In genomic region chr20:47784256-47784598, GRCh38 we compare ENCODE assay signal across 8 cellular contexts. TPM values are rescaled to one million over a fixed set of nuclear protein-coding genes. Genes with fewer than 3 reads are reported as not detected.
DNase-seq lines count a peak whose midpoint lies in the region; ATAC-seq and TF ChIP-seq lines count a peak whose summit lies in the region.

No MANE protein-coding gene starts in this region.

- no peak overlapping the region for H3K14ac ChIP-seq in trophoblast cell (ENCODE audit: low read length)

- H2BK5ac ChIP-seq in trophoblast cell (ENCODE audit: low read depth, low read length, poor library complexity) = no peak overlapping the region

- H3K4me1 ChIP-seq in RWPE2 (ENCODE audit: insufficient read depth, poor library complexity, severe bottlenecking) (peaks cover 18% of the 10 kb centered on the region), trophoblast cell (ENCODE audit: control insufficient read depth in 1 of 2, insufficient read depth in 2 of 2, low read length in 2 of 2) (peaks cover 7 to 10% of the 10 kb centered on the region in 2 experiments)

- H4K8ac ChIP-seq in trophoblast cell (ENCODE audit: low read depth, low read length) = no peak overlapping the region

- no peak overlapping the region for H3K18ac ChIP-seq in trophoblast cell (ENCODE audit: low read length)

- no peak overlapping the region for H3K4ac ChIP-seq in trophoblast cell (ENCODE audit: low read depth, low read length)

- no peak overlapping the region for H4K12ac ChIP-seq in trophoblast cell (ENCODE audit: low read depth, low read length)

- TF ChIP-seq CTCF in RWPE2 (IDR thresholded peaks at IDR 0.05; ENCODE audit: poor library complexity, severe bottlenecking) (no peak), fibroblast of villous mesenchyme (IDR thresholded peaks at IDR 0.05; ENCODE audit: insufficient read depth, low read depth, low read length) (no peak)

- DNase-seq in RWPE2 (ENCODE audit: low spot score) (no peak), fibroblast of villous mesenchyme (ENCODE audit: low read depth) (no peak), trophoblast cell (no peak), superior temporal gyrus (ENCODE audit: extremely low spot score) (no peak), NCI-H524 treated with DMSO at 0.1 percent for 48 hours (lab: John Stamatoyannopoulos, UW) (no peak), activated gamma-delta T cell (lab: John Stamatoyannopoulos, UW) (no peak)
- DNase-seq in activated effector memory CD4-positive, alpha-beta T cell treated with anti-CD3 and anti-CD28 coated beads, Interleukin-2, amount 50 U/mL, for 16 hours = no peak

- peaks cover 2% of the 10 kb centered on the region for H3K79me2 ChIP-seq in trophoblast cell (ENCODE audit: control insufficient read depth, insufficient read depth, low read length, poor library complexity)

- H3K23ac ChIP-seq in trophoblast cell (ENCODE audit: low read length) = no peak overlapping the region

- H3K9ac ChIP-seq in trophoblast cell (ENCODE audit: low read length) = no peak overlapping the region

- H3K36me3 ChIP-seq in RWPE2 (ENCODE audit: low read depth) (peaks cover 45% of the 10 kb centered on the region), trophoblast cell (ENCODE audit: control insufficient read depth in 1 of 2, insufficient read depth in 2 of 2, low read length in 2 of 2) (no peaks in the 10 kb centered on the region)

- no peak overlapping the region for H2AFZ ChIP-seq in trophoblast cell (ENCODE audit: insufficient read depth, low read length, poor library complexity)

- peak overlapping the region; percentile 83 for H3K4me2 ChIP-seq in trophoblast cell (ENCODE audit: low read length)

- H4K91ac ChIP-seq in trophoblast cell (ENCODE audit: low read depth, low read length) = peak overlapping the region; percentile 41

- whole genome bisulfite sequencing in trophoblast cell (ENCODE audit: extremely low coverage, insufficient coverage, insufficient read length) = no CpG with 5 or more reads among the region's 8 CpGs

- no peak overlapping the region for H2BK12ac ChIP-seq in trophoblast cell (ENCODE audit: low read length)

- H3K9me3 ChIP-seq in RWPE2 (ENCODE audit: severe bottlenecking) (no peaks in the 10 kb centered on the region), trophoblast cell (ENCODE audit: insufficient read depth, low read depth, low read length) (no peaks in the 10 kb centered on the region)

- H3K79me1 ChIP-seq in trophoblast cell (ENCODE audit: low read length) = peaks cover 5% of the 10 kb centered on the region

- H3K27me3 ChIP-seq in RWPE2 (ENCODE audit: insufficient read depth, poor library complexity, severe bottlenecking) (no peaks in the 10 kb centered on the region), trophoblast cell (ENCODE audit: insufficient read depth, low read length) (no peaks in the 10 kb centered on the region)

- peak overlapping the region; percentile 88 for H3K27ac ChIP-seq in RWPE2 (ENCODE audit: poor library complexity, severe bottlenecking)
- H3K27ac ChIP-seq in trophoblast cell (ENCODE audit: low read depth, low read length) = no peak overlapping the region

- H2BK120ac ChIP-seq in trophoblast cell (ENCODE audit: insufficient read depth, low read length, poor library complexity) = no peak overlapping the region

- H2AK5ac ChIP-seq in trophoblast cell (ENCODE audit: low read length) = no peak overlapping the region

- no peak for ATAC-seq in RWPE2 (ENCODE audit: low read depth)

- H3K4me3 ChIP-seq in GM08714 (ENCODE audit: low read length) (peak overlapping the region; percentile 57; the same call in 1 of the 2 replicates), RWPE2 (ENCODE audit: severe bottlenecking) (peak overlapping the region; percentile 93), fibroblast of villous mesenchyme (ENCODE audit: low read depth, low read length) (peak overlapping the region; percentile 65), trophoblast cell (ENCODE audit: low read depth, low read length) (peak overlapping the region; percentile 71)

RNA-seq across cellular contexts. Expression of gene SULF2, which starts 1.1 kb away (rescaled TPM):
- total RNA-seq in fibroblast of villous mesenchyme = 3.5 and 6.1 TPM in 2 replicates
- 50.7 and 52.8 TPM in 2 replicates for polyA plus RNA-seq in trophoblast cell (2013)
